ENCODE assay signal across 1 cellular context in the genomic region with DNA sequence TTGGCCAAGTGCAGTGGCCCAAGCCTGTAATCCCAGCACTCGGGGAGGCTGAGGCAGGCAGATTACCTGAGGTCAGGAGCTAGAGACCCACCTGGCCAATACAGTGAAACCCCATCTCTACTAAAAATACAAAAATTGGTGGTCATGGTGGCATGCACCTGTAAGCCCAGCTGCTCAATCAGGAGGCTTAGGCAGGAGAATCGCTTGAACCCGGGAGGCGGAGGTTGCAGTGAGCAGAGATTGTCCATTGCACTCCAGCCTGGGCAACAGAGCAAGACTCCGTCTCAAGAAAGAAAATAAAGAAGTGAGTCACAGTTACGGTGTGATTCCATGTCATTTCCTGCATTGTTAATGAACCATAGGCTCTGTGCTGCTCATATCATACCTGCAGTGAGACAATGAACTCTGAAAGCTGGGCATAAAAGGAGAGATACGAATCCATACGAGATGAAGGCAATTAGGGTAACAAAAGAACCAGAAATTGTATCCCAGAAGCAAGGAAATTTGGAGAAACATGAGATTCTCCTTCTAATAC.
TF ChIP-seq lines count a peak whose summit lies in the region.

No MANE protein-coding gene starts in this region.

TF ChIP-seq in H1, 55 proteins besides CTCF, POLR2A, EP300 and RAD21:
- TF ChIP-seq EGR1 (IDR thresholded peaks at IDR 0.05; ENCODE audit: borderline replicate concordance, low read depth, low read length) (no peak), MAFK (IDR thresholded peaks at IDR 0.05; ENCODE audit: low read depth, low read length) (no peak), HDAC2 (IDR thresholded peaks at IDR 0.05; ENCODE audit: borderline replicate concordance in 1 of 2, low read depth in 2 of 2, low read length in 2 of 2) (no peak), POLR2AphosphoS5 (IDR thresholded peaks at IDR 0.05; ENCODE audit: low read depth, low read length) (no peak), FOSL1 (IDR thresholded peaks at IDR 0.05; ENCODE audit: insufficient read depth, low read depth, low read length) (no peak), BRCA1 (IDR thresholded peaks at IDR 0.05; ENCODE audit: low read depth, low read length) (no peak), CHD1 (IDR thresholded peaks at IDR 0.05; ENCODE audit: low read depth, low read length) (no peak), RNF2 (IDR thresholded peaks at IDR 0.05; ENCODE audit: borderline replicate concordance, low read depth, low read length, missing control alignments, poor library complexity, severe bottlenecking) (no peak), SIN3A (conservative IDR thresholded peaks at IDR 0.05 in 1 of 2, IDR thresholded peaks at IDR 0.05 in 1 of 2; ENCODE audit: low read depth in 1 of 2, low read length in 2 of 2) (no peak), TBP (IDR thresholded peaks at IDR 0.05; ENCODE audit: low read depth, low read length) (no peak), SRF (IDR thresholded peaks at IDR 0.05; ENCODE audit: low read depth, low read length) (no peak), ZNF274 (IDR thresholded peaks at IDR 0.05; ENCODE audit: borderline replicate concordance, extremely low read depth, low read length) (no peak), RFX5 (IDR thresholded peaks at IDR 0.05; ENCODE audit: borderline replicate concordance, low read depth, low read length) (no peak), TAF7 (optimal IDR thresholded peaks at IDR 0.05; ENCODE audit: borderline replicate concordance, low read depth, low read length) (no peak), CBX5 (IDR thresholded peaks at IDR 0.05; ENCODE audit: low read depth, low read length) (no peak), SP4 (IDR thresholded peaks at IDR 0.05; ENCODE audit: low read length) (no peak), SP2 (IDR thresholded peaks at IDR 0.05; ENCODE audit: low read length) (no peak)
- TF ChIP-seq, protein P1, sequence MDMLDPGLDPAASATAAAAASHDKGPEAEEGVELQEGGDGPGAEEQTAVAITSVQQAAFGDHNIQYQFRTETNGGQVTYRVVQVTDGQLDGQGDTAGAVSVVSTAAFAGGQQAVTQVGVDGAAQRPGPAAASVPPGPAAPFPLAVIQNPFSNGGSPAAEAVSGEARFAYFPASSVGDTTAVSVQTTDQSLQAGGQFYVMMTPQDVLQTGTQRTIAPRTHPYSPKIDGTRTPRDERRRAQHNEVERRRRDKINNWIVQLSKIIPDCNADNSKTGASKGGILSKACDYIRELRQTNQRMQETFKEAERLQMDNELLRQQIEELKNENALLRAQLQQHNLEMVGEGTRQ (IDR thresholded peaks at IDR 0.05; ENCODE audit: low read length) = no peak
- TF ChIP-seq, protein P2, sequence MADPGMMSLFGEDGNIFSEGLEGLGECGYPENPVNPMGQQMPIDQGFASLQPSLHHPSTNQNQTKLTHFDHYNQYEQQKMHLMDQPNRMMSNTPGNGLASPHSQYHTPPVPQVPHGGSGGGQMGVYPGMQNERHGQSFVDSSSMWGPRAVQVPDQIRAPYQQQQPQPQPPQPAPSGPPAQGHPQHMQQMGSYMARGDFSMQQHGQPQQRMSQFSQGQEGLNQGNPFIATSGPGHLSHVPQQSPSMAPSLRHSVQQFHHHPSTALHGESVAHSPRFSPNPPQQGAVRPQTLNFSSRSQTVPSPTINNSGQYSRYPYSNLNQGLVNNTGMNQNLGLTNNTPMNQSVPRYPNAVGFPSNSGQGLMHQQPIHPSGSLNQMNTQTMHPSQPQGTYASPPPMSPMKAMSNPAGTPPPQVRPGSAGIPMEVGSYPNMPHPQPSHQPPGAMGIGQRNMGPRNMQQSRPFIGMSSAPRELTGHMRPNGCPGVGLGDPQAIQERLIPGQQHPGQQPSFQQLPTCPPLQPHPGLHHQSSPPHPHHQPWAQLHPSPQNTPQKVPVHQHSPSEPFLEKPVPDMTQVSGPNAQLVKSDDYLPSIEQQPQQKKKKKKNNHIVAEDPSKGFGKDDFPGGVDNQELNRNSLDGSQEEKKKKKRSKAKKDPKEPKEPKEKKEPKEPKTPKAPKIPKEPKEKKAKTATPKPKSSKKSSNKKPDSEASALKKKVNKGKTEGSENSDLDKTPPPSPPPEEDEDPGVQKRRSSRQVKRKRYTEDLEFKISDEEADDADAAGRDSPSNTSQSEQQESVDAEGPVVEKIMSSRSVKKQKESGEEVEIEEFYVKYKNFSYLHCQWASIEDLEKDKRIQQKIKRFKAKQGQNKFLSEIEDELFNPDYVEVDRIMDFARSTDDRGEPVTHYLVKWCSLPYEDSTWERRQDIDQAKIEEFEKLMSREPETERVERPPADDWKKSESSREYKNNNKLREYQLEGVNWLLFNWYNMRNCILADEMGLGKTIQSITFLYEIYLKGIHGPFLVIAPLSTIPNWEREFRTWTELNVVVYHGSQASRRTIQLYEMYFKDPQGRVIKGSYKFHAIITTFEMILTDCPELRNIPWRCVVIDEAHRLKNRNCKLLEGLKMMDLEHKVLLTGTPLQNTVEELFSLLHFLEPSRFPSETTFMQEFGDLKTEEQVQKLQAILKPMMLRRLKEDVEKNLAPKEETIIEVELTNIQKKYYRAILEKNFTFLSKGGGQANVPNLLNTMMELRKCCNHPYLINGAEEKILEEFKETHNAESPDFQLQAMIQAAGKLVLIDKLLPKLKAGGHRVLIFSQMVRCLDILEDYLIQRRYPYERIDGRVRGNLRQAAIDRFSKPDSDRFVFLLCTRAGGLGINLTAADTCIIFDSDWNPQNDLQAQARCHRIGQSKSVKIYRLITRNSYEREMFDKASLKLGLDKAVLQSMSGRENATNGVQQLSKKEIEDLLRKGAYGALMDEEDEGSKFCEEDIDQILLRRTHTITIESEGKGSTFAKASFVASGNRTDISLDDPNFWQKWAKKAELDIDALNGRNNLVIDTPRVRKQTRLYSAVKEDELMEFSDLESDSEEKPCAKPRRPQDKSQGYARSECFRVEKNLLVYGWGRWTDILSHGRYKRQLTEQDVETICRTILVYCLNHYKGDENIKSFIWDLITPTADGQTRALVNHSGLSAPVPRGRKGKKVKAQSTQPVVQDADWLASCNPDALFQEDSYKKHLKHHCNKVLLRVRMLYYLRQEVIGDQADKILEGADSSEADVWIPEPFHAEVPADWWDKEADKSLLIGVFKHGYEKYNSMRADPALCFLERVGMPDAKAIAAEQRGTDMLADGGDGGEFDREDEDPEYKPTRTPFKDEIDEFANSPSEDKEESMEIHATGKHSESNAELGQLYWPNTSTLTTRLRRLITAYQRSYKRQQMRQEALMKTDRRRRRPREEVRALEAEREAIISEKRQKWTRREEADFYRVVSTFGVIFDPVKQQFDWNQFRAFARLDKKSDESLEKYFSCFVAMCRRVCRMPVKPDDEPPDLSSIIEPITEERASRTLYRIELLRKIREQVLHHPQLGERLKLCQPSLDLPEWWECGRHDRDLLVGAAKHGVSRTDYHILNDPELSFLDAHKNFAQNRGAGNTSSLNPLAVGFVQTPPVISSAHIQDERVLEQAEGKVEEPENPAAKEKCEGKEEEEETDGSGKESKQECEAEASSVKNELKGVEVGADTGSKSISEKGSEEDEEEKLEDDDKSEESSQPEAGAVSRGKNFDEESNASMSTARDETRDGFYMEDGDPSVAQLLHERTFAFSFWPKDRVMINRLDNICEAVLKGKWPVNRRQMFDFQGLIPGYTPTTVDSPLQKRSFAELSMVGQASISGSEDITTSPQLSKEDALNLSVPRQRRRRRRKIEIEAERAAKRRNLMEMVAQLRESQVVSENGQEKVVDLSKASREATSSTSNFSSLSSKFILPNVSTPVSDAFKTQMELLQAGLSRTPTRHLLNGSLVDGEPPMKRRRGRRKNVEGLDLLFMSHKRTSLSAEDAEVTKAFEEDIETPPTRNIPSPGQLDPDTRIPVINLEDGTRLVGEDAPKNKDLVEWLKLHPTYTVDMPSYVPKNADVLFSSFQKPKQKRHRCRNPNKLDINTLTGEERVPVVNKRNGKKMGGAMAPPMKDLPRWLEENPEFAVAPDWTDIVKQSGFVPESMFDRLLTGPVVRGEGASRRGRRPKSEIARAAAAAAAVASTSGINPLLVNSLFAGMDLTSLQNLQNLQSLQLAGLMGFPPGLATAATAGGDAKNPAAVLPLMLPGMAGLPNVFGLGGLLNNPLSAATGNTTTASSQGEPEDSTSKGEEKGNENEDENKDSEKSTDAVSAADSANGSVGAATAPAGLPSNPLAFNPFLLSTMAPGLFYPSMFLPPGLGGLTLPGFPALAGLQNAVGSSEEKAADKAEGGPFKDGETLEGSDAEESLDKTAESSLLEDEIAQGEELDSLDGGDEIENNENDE (IDR thresholded peaks at IDR 0.05; ENCODE audit: insufficient replicate concordance, low read length) = no peak
- TF ChIP-seq, protein P3, sequence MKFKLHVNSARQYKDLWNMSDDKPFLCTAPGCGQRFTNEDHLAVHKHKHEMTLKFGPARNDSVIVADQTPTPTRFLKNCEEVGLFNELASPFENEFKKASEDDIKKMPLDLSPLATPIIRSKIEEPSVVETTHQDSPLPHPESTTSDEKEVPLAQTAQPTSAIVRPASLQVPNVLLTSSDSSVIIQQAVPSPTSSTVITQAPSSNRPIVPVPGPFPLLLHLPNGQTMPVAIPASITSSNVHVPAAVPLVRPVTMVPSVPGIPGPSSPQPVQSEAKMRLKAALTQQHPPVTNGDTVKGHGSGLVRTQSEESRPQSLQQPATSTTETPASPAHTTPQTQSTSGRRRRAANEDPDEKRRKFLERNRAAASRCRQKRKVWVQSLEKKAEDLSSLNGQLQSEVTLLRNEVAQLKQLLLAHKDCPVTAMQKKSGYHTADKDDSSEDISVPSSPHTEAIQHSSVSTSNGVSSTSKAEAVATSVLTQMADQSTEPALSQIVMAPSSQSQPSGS (IDR thresholded peaks at IDR 0.05; ENCODE audit: low read length) = no peak
